Comparison of ENCODE assay signal across 2 cellular contexts in genomic region chr2:54475285-54475684, GRCh38.
TF ChIP-seq lines count a peak whose summit lies in the region.

No MANE protein-coding gene starts in this region.

TF ChIP-seq in HEK293, 187 proteins besides CTCF, POLR2A, EP300 and RAD21:
- TF ChIP-seq PRDM10 (tag by site-specific recombination; IDR thresholded peaks at IDR 0.05) = peak; percentile 94
- no peak for TF ChIP-seq ZNF37A (tag by site-specific recombination; IDR thresholded peaks at IDR 0.05)

TF ChIP-seq in K562, 482 proteins besides CTCF, POLR2A, EP300 and RAD21:
- TF ChIP-seq RERE (CRISPR knock-in tag; IDR thresholded peaks at IDR 0.05; ENCODE audit: borderline replicate concordance) (no peak), PRDM10 (IDR thresholded peaks at IDR 0.05; ENCODE audit: partially characterized antibody) (peak; percentile 55)
